ENCODE assay signal across 1 cellular context in genomic region chr15:62782100-62782791, GRCh38.
TF ChIP-seq lines count a peak whose summit lies in the region.

No MANE protein-coding gene starts in this region.

TF ChIP-seq in HepG2, 621 proteins besides CTCF, POLR2A, EP300 and RAD21 (continued from another document and continues in another):
- TF ChIP-seq, protein P1, sequence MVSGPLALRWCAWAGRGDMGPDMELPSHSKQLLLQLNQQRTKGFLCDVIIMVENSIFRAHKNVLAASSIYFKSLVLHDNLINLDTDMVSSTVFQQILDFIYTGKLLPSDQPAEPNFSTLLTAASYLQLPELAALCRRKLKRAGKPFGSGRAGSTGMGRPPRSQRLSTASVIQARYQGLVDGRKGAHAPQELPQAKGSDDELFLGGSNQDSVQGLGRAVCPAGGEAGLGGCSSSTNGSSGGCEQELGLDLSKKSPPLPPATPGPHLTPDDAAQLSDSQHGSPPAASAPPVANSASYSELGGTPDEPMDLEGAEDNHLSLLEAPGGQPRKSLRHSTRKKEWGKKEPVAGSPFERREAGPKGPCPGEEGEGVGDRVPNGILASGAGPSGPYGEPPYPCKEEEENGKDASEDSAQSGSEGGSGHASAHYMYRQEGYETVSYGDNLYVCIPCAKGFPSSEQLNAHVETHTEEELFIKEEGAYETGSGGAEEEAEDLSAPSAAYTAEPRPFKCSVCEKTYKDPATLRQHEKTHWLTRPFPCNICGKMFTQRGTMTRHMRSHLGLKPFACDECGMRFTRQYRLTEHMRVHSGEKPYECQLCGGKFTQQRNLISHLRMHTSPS (CRISPR knock-in tag; IDR thresholded peaks at IDR 0.05; ENCODE audit: low read depth): no peak
- TF ChIP-seq MIXL1 (CRISPR knock-in tag; IDR thresholded peaks at IDR 0.05) (peak; percentile 67; the same call in 1 of the 2 replicates), ZBTB2 (CRISPR knock-in tag; IDR thresholded peaks at IDR 0.05; ENCODE audit: low read depth) (no peak), FOXA1 (IDR thresholded peaks at IDR 0.05) (no peak), FOXA1 (CRISPR knock-in tag; IDR thresholded peaks at IDR 0.05) (peak; percentile 20; the same call in 1 of the 2 replicates), NFRKB (IDR thresholded peaks at IDR 0.05) (no peak), TERF1 (CRISPR knock-in tag; IDR thresholded peaks at IDR 0.05) (no peak), FOXC1 (CRISPR knock-in tag; IDR thresholded peaks at IDR 0.05; ENCODE audit: borderline replicate concordance) (no peak), MIER2 (CRISPR knock-in tag; IDR thresholded peaks at IDR 0.05) (no peak), TAF1 (CRISPR knock-in tag; IDR thresholded peaks at IDR 0.05) (no peak), ERF (CRISPR knock-in tag; IDR thresholded peaks at IDR 0.05) (peak; percentile 67; the same call in 1 of the 2 replicates), SRSF4 (IDR thresholded peaks at IDR 0.05; ENCODE audit: low read depth, low read length, poor library complexity, severe bottlenecking) (no peak), DPF2 (CRISPR knock-in tag; IDR thresholded peaks at IDR 0.05; ENCODE audit: borderline replicate concordance, low read depth) (no peak), KMT2A (CRISPR knock-in tag; IDR thresholded peaks at IDR 0.05) (no peak), ESRRA (CRISPR knock-in tag; IDR thresholded peaks at IDR 0.05; ENCODE audit: low read depth) (no peak), ATM (IDR thresholded peaks at IDR 0.05; ENCODE audit: borderline replicate concordance) (no peak), ZNF577 (CRISPR knock-in tag; IDR thresholded peaks at IDR 0.05; ENCODE audit: borderline replicate concordance, low read depth) (no peak), ATF7 (IDR thresholded peaks at IDR 0.05) (no peak), ATF7 (CRISPR knock-in tag; IDR thresholded peaks at IDR 0.05) (no peak), ZBTB25 (CRISPR knock-in tag; IDR thresholded peaks at IDR 0.05) (no peak), ZFP1 (CRISPR knock-in tag; IDR thresholded peaks at IDR 0.05) (no peak), ZNF576 (CRISPR knock-in tag; IDR thresholded peaks at IDR 0.05) (no peak), TOE1 (CRISPR knock-in tag; IDR thresholded peaks at IDR 0.05) (no peak), IKZF1 (IDR thresholded peaks at IDR 0.05) (no peak), SCMH1 (CRISPR knock-in tag; IDR thresholded peaks at IDR 0.05; ENCODE audit: borderline replicate concordance) (no peak), RORA (CRISPR knock-in tag; IDR thresholded peaks at IDR 0.05) (no peak), TCF12 (IDR thresholded peaks at IDR 0.05) (no peak), TCF12 (CRISPR knock-in tag; IDR thresholded peaks at IDR 0.05) (no peak), NRL (CRISPR knock-in tag; IDR thresholded peaks at IDR 0.05; ENCODE audit: borderline replicate concordance) (0 out of 2 replicates have a peak, but pooled peaks have one; percentile 32), SMYD3 (CRISPR knock-in tag; IDR thresholded peaks at IDR 0.05) (no peak), ZNF678 (CRISPR knock-in tag; IDR thresholded peaks at IDR 0.05) (no peak), PHF21A (CRISPR knock-in tag; IDR thresholded peaks at IDR 0.05) (no peak), ZBTB42 (CRISPR knock-in tag; IDR thresholded peaks at IDR 0.05) (no peak), PAWR (CRISPR knock-in tag; IDR thresholded peaks at IDR 0.05; ENCODE audit: borderline replicate concordance) (no peak), ZNF138 (CRISPR knock-in tag; IDR thresholded peaks at IDR 0.05; ENCODE audit: low read depth) (no peak), ZNF251 (CRISPR knock-in tag; IDR thresholded peaks at IDR 0.05) (no peak), ZNF567 (CRISPR knock-in tag; IDR thresholded peaks at IDR 0.05; ENCODE audit: borderline replicate concordance) (no peak), SNRNP70 (IDR thresholded peaks at IDR 0.05; ENCODE audit: low read depth, low read length) (no peak), ZNF841 (CRISPR knock-in tag; IDR thresholded peaks at IDR 0.05; ENCODE audit: borderline replicate concordance) (no peak), TP53 (CRISPR knock-in tag; conservative IDR thresholded peaks at IDR 0.05) (no peak), ZBTB7A (CRISPR knock-in tag; IDR thresholded peaks at IDR 0.05) (peak; percentile 60; the same call in 1 of the 2 replicates), ZC3H4 (CRISPR knock-in tag; IDR thresholded peaks at IDR 0.05; ENCODE audit: borderline replicate concordance) (no peak), CREB1 (IDR thresholded peaks at IDR 0.05) (no peak), CREB1 (CRISPR knock-in tag; IDR thresholded peaks at IDR 0.05) (no peak), ZBTB14 (CRISPR knock-in tag; IDR thresholded peaks at IDR 0.05) (no peak), SNAI1 (CRISPR knock-in tag; IDR thresholded peaks at IDR 0.05; ENCODE audit: borderline replicate concordance) (no peak), NFYC (CRISPR knock-in tag; IDR thresholded peaks at IDR 0.05) (no peak), MIER3 (CRISPR knock-in tag; IDR thresholded peaks at IDR 0.05; ENCODE audit: borderline replicate concordance) (peak; percentile 60; the same call in 1 of the 2 replicates), ELF3 (CRISPR knock-in tag; IDR thresholded peaks at IDR 0.05) (no peak)
- TF ChIP-seq, protein P2, sequence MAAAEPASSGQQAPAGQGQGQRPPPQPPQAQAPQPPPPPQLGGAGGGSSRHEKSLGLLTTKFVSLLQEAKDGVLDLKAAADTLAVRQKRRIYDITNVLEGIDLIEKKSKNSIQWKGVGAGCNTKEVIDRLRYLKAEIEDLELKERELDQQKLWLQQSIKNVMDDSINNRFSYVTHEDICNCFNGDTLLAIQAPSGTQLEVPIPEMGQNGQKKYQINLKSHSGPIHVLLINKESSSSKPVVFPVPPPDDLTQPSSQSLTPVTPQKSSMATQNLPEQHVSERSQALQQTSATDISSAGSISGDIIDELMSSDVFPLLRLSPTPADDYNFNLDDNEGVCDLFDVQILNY (CRISPR knock-in tag; conservative IDR thresholded peaks at IDR 0.05): no peak
- TF ChIP-seq, protein P3, sequence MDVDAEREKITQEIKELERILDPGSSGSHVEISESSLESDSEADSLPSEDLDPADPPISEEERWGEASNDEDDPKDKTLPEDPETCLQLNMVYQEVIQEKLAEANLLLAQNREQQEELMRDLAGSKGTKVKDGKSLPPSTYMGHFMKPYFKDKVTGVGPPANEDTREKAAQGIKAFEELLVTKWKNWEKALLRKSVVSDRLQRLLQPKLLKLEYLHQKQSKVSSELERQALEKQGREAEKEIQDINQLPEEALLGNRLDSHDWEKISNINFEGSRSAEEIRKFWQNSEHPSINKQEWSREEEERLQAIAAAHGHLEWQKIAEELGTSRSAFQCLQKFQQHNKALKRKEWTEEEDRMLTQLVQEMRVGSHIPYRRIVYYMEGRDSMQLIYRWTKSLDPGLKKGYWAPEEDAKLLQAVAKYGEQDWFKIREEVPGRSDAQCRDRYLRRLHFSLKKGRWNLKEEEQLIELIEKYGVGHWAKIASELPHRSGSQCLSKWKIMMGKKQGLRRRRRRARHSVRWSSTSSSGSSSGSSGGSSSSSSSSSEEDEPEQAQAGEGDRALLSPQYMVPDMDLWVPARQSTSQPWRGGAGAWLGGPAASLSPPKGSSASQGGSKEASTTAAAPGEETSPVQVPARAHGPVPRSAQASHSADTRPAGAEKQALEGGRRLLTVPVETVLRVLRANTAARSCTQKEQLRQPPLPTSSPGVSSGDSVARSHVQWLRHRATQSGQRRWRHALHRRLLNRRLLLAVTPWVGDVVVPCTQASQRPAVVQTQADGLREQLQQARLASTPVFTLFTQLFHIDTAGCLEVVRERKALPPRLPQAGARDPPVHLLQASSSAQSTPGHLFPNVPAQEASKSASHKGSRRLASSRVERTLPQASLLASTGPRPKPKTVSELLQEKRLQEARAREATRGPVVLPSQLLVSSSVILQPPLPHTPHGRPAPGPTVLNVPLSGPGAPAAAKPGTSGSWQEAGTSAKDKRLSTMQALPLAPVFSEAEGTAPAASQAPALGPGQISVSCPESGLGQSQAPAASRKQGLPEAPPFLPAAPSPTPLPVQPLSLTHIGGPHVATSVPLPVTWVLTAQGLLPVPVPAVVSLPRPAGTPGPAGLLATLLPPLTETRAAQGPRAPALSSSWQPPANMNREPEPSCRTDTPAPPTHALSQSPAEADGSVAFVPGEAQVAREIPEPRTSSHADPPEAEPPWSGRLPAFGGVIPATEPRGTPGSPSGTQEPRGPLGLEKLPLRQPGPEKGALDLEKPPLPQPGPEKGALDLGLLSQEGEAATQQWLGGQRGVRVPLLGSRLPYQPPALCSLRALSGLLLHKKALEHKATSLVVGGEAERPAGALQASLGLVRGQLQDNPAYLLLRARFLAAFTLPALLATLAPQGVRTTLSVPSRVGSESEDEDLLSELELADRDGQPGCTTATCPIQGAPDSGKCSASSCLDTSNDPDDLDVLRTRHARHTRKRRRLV (CRISPR knock-in tag; IDR thresholded peaks at IDR 0.05): no peak
- TF ChIP-seq, protein P4, sequence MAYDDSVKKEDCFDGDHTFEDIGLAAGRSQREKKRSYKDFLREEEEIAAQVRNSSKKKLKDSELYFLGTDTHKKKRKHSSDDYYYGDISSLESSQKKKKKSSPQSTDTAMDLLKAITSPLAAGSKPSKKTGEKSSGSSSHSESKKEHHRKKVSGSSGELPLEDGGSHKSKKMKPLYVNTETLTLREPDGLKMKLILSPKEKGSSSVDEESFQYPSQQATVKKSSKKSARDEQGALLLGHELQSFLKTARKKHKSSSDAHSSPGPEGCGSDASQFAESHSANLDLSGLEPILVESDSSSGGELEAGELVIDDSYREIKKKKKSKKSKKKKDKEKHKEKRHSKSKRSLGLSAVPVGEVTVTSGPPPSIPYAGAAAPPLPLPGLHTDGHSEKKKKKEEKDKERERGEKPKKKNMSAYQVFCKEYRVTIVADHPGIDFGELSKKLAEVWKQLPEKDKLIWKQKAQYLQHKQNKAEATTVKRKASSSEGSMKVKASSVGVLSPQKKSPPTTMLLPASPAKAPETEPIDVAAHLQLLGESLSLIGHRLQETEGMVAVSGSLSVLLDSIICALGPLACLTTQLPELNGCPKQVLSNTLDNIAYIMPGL (CRISPR knock-in tag; IDR thresholded peaks at IDR 0.05; ENCODE audit: borderline replicate concordance in 1 of 2, low read depth in 1 of 2): peak in 1 of 2 experiments; percentile 71; a peak in 1 of 4 replicates
- TF ChIP-seq, protein P5, sequence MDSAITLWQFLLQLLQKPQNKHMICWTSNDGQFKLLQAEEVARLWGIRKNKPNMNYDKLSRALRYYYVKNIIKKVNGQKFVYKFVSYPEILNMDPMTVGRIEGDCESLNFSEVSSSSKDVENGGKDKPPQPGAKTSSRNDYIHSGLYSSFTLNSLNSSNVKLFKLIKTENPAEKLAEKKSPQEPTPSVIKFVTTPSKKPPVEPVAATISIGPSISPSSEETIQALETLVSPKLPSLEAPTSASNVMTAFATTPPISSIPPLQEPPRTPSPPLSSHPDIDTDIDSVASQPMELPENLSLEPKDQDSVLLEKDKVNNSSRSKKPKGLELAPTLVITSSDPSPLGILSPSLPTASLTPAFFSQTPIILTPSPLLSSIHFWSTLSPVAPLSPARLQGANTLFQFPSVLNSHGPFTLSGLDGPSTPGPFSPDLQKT (CRISPR knock-in tag; IDR thresholded peaks at IDR 0.05; ENCODE audit: borderline replicate concordance): no peak
- TF ChIP-seq, protein P6, sequence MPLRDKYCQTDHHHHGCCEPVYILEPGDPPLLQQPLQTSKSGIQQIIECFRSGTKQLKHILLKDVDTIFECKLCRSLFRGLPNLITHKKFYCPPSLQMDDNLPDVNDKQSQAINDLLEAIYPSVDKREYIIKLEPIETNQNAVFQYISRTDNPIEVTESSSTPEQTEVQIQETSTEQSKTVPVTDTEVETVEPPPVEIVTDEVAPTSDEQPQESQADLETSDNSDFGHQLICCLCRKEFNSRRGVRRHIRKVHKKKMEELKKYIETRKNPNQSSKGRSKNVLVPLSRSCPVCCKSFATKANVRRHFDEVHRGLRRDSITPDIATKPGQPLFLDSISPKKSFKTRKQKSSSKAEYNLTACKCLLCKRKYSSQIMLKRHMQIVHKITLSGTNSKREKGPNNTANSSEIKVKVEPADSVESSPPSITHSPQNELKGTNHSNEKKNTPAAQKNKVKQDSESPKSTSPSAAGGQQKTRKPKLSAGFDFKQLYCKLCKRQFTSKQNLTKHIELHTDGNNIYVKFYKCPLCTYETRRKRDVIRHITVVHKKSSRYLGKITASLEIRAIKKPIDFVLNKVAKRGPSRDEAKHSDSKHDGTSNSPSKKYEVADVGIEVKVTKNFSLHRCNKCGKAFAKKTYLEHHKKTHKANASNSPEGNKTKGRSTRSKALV (CRISPR knock-in tag; IDR thresholded peaks at IDR 0.05): no peak
